23 cellular contexts compared by ENCODE assay signal in the genomic region with DNA sequence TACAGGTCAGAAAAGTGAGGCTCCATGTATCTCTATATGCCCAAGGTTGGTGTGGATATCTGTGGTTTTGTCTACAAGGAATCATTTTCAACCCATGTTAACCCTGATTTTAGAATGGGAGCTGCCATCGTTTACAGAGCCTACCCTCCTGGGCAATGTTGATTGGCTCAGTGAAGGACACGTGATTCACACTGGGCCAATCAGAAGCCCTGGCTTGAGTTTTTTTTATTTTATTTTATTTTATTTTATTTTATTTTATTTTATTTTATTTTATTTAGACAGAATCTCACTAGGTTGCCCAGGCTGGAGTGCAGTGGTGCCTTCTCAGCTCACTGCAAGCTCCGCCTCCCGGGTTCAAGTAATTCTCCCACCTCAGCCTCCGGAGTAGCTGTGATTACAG. TPM values are rescaled to one million over a fixed set of nuclear protein-coding genes. Genes with fewer than 3 reads are reported as not detected.
DNase-seq lines count a peak whose midpoint lies in the region; ATAC-seq, FAIRE-seq and TF ChIP-seq lines count a peak whose summit lies in the region.
"Had no signal": no experiment of that assay in that cellular context is flagged by ENCODE, and none has a peak within 500 bp of the region (broad histone marks: within the 10 kb centered on the region; RNA-seq: fewer than 3 reads in every experiment).

No MANE protein-coding gene starts in this region.

- H3K27me3 ChIP-seq in BLaER1 (no peaks in the 10 kb centered on the region), H1 (replicated peaks in 1 of 4; ENCODE audit: control insufficient read depth in 3 of 4, extremely low read depth in 1 of 4, insufficient read depth in 3 of 4, low read length in 3 of 4) (peaks cover 0 to 5% (median 4%) of the 10 kb centered on the region in 4 experiments; a peak in 4 of 7 replicates), psoas muscle (ENCODE audit: insufficient read depth in 3 of 3, low read length in 2 of 3) (peaks cover 0 to 3% (median 0%) of the 10 kb centered on the region in 3 donors), HAP-1 (ENCODE audit: low read depth) (no peaks in the 10 kb centered on the region)
- H3K27me3 ChIP-seq: BE2C had no signal

- peaks cover 3% of the 10 kb centered on the region; the same call in 1 of the 2 replicates for H3K36me3 Mint-ChIP-seq in WTC11
- H3K36me3 Mint-ChIP-seq: CD4-positive, CD25-positive, alpha-beta regulatory T cell; CD8-positive, alpha-beta T cell had no signal

- H4K20me1 ChIP-seq in BLaER1 (no peaks in the 10 kb centered on the region), H1 (replicated peaks in 1 of 2; ENCODE audit: control insufficient read depth in 1 of 2, insufficient read depth in 2 of 2, low read length in 2 of 2) (peaks cover 0 to 2% of the 10 kb centered on the region in 2 experiments)

- ATAC-seq in WTC11 (no peak), psoas muscle (no peak)
- ATAC-seq: CD8-positive, alpha-beta T cell; HCT116 had no signal

- no peaks in the 10 kb centered on the region for H3K79me2 ChIP-seq in H1 (ENCODE audit: control insufficient read depth in 1 of 2, insufficient read depth in 2 of 2, low read length in 2 of 2)

- no peak for FAIRE-seq in H1 (lab: Jason Lieb, UNC)
- FAIRE-seq: A204.1, G401.6, GM12892 had no signal

- no peaks in the 10 kb centered on the region for H3K36me3 ChIP-seq in BLaER1
- H3K36me3 ChIP-seq in H1 (ENCODE audit: control insufficient read depth in 2 of 4, insufficient read depth in 4 of 4, low read length in 3 of 4) = no peaks in the 10 kb centered on the region
- no peaks in the 10 kb centered on the region for H3K36me3 ChIP-seq in psoas muscle (ENCODE audit: insufficient read depth in 1 of 2, low read depth in 1 of 2)
- no peaks in the 10 kb centered on the region for H3K36me3 ChIP-seq in HAP-1 (replicated peaks)
- H3K36me3 ChIP-seq: BE2C had no signal

- no peak for TF ChIP-seq CTCF in WTC11 (IDR thresholded peaks at IDR 0.05)
- no peak for TF ChIP-seq CTCF in H1 (IDR thresholded peaks at IDR 0.05; ENCODE audit: control extremely low read depth in 1 of 3, insufficient read depth in 1 of 3, low read depth in 1 of 3, low read length in 3 of 3)
- TF ChIP-seq CTCF in psoas muscle (IDR thresholded peaks at IDR 0.05) = no peak
- TF ChIP-seq CTCF in coronary artery (IDR thresholded peaks at IDR 0.05) = no peak

- H3K18ac ChIP-seq in H1 (ENCODE audit: extremely low read depth, low read length) = no peak overlapping the region

- no peaks in the 10 kb centered on the region for H3K79me1 ChIP-seq in H1 (ENCODE audit: low read depth, low read length)

- no peak overlapping the region for H4K8ac ChIP-seq in H1 (ENCODE audit: extremely low read depth, insufficient read depth, low read length)

- TF ChIP-seq EP300 in H1 (IDR thresholded peaks at IDR 0.05; ENCODE audit: borderline replicate concordance in 1 of 2, low read depth in 2 of 2, low read length in 2 of 2) = no peak

- no peak overlapping the region for H3K4me3 Mint-ChIP-seq in WTC11
- H3K4me3 Mint-ChIP-seq: CD8-positive, alpha-beta T cell had no signal

- no peak overlapping the region for H2BK15ac ChIP-seq in H1 (ENCODE audit: low read length)

- in situ Hi-C loops in HAP-1 (cut with MboI; ENCODE audit: low sequenced_read_pairs) = no loop called here
- in situ Hi-C loops in ACHN (cut with HindIII; ENCODE audit: low pct_ligation_motif_present, low pct_unique_long_range_greater_than_20kb, low sequenced_read_pairs) = no loop called here

- H3K4me1 ChIP-seq in BLaER1 (peaks cover 86% of the 10 kb centered on the region), H1 (replicated peaks in 1 of 4; ENCODE audit: control insufficient read depth in 3 of 4, insufficient read depth in 4 of 4, low read length in 3 of 4) (peaks cover 6 to 38% (median 32%) of the 10 kb centered on the region in 4 experiments), psoas muscle (peaks cover 40% of the 10 kb centered on the region), HAP-1 (no peaks in the 10 kb centered on the region)
- H3K4me1 ChIP-seq: Caco-2 had no signal

- no peak overlapping the region for H3K4me3 ChIP-seq in BLaER1
- no peak overlapping the region for H3K4me3 ChIP-seq in H1 (ENCODE audit: extremely low read depth in 1 of 4, insufficient read depth in 2 of 4, low read depth in 3 of 4, low read length in 4 of 4)
- H3K4me3 ChIP-seq in psoas muscle = no peak overlapping the region
- H3K4me3 ChIP-seq in HAP-1 = no peak overlapping the region
- no peak overlapping the region for H3K4me3 ChIP-seq in coronary artery

- no peak for TF ChIP-seq POLR2A in H1 (IDR thresholded peaks at IDR 0.05; ENCODE audit: control extremely low read depth in 1 of 2, low read depth in 2 of 2, low read length in 2 of 2)

- H3K9me3 ChIP-seq in BLaER1 (peaks cover 19% of the 10 kb centered on the region), H1 (ENCODE audit: insufficient read depth in 2 of 2, low read depth in 1 of 2, low read length in 1 of 2) (no peaks in the 10 kb centered on the region), psoas muscle (no peaks in the 10 kb centered on the region), HAP-1 (no peaks in the 10 kb centered on the region)
- H3K9me3 ChIP-seq: BE2C, Caco-2 had no signal

- H3K9ac ChIP-seq in BLaER1 (no peak overlapping the region), H1 (replicated peaks in 1 of 4; ENCODE audit: extremely low read depth in 1 of 4, low read depth in 3 of 4, low read length in 3 of 4) (no peak overlapping the region)

- no peak overlapping the region for H4K5ac ChIP-seq in H1 (ENCODE audit: insufficient read length, low read depth, low read length)

- DNase-seq in WTC11 (ENCODE audit: low spot score) = no peak
- DNase-seq in H1 (ENCODE audit: low read depth in 1 of 2, low spot score in 2 of 2) = no peak
- no peak for DNase-seq in psoas muscle
- no peak for DNase-seq in SIG-M5 (lab: John Stamatoyannopoulos, UW)
- DNase-seq in HAP-1 (ENCODE audit: low spot score in 2 of 2) = no peak
- no peak for DNase-seq in ACHN
- no peak for DNase-seq in coronary artery (ENCODE audit: low spot score)
- DNase-seq: AML-193; Caco-2; CD4-positive, CD25-positive, alpha-beta regulatory T cell; CD8-positive, alpha-beta T cell; DMS153; DND-41; GOT3; H7 had no signal

- no peak overlapping the region for H2AK5ac ChIP-seq in H1 (ENCODE audit: low read depth, low read length)

- H3K27ac ChIP-seq in BLaER1 = no peak overlapping the region; the same call in 1 of the 2 replicates
- H3K27ac ChIP-seq in H1 (ENCODE audit: low read depth, low read length) = no peak overlapping the region
- H3K27ac ChIP-seq in psoas muscle = peak overlapping the region; percentile 75
- no peak overlapping the region for H3K27ac ChIP-seq in coronary artery
- H3K27ac ChIP-seq: 22Rv1, C4-2B had no signal

- CTCF ChIA-PET in WTC11 (lab: Charles Lee) = interaction anchor here (1.0 to 1.3 kb wide), 4 partner anchors 21 to 66 kb away, joined by 3 to 4 read pairs (median 3); no protein-coding TSS in a partner anchor
- CTCF ChIA-PET in H1 (lab: Charles Lee; ENCODE audit: partially characterized antibody) = interaction anchor here (0.7 to 16.9 kb wide), 11 partner anchors 9 to 82 kb away, joined by 3 to 247 read pairs (median 6); partner anchors contain the start of gene FOXO6

- H4K91ac ChIP-seq in H1 (replicated peaks; ENCODE audit: insufficient read length, low read length) = no peak overlapping the region

- H3K56ac ChIP-seq in H1 (replicated peaks; ENCODE audit: insufficient read length, low read depth, low read length) = no peak overlapping the region

- no peak overlapping the region for H2BK5ac ChIP-seq in H1 (ENCODE audit: low read depth, low read length)

- POLR2A ChIA-PET in WTC11 (lab: Charles Lee) (no interaction called here), H1 (lab: Charles Lee; ENCODE audit: partially characterized antibody) (interaction anchor here (1.0 to 1.9 kb wide), 6 partner anchors 9 to 27 kb away, joined by 3 to 4 read pairs (median 3); no protein-coding TSS in a partner anchor)

- H3K4me2 ChIP-seq in BLaER1 (peak overlapping the region; percentile 80), H1 (ENCODE audit: insufficient read depth in 1 of 2, low read depth in 2 of 2, low read length in 2 of 2) (no peak overlapping the region)

- no peak for TF ChIP-seq RAD21 in H1 (IDR thresholded peaks at IDR 0.05 in 1 of 2, conservative IDR thresholded peaks at IDR 0.05 in 1 of 2; ENCODE audit: low read depth in 2 of 2, low read length in 2 of 2)

- no peak overlapping the region for H3K4ac ChIP-seq in H1 (replicated peaks; ENCODE audit: insufficient read length, low read depth, low read length)

- H2AFZ ChIP-seq in H1 (ENCODE audit: low read length) = no peak overlapping the region

- H3K9me3 Mint-ChIP-seq in WTC11 = peaks cover 6% of the 10 kb centered on the region
- H3K9me3 Mint-ChIP-seq: CD8-positive, alpha-beta T cell had no signal

- H3K23ac ChIP-seq in H1 (ENCODE audit: insufficient read length) = no peak overlapping the region

- no peak overlapping the region for H2BK20ac ChIP-seq in H1 (ENCODE audit: low read length)

- H3K27ac Mint-ChIP-seq in WTC11 = no peak overlapping the region
- H3K27ac Mint-ChIP-seq: CD4-positive, CD25-positive, alpha-beta regulatory T cell; CD8-positive, alpha-beta T cell had no signal

- H3K4me1 Mint-ChIP-seq in WTC11 = peaks cover 56% of the 10 kb centered on the region
- H3K4me1 Mint-ChIP-seq: CD4-positive, CD25-positive, alpha-beta regulatory T cell had no signal

- WGBS in H1 (ENCODE audit: extremely low coverage in 1 of 2, insufficient coverage in 1 of 2, insufficient read length in 1 of 2, insufficient replicate concordance in 2 of 2, low coverage in 1 of 2, low lambda C conversion rate in 2 of 2, missing lambda C conversion rate in 1 of 2), 2 experiments = 71% methylated on average over 5 of the region's 5 CpGs; no CpG with 5 or more reads in 1 of the 2 experiments
- 53 to 76% (median 56%) methylated on average over 5 of the region's 5 CpGs for WGBS in psoas muscle, 3 donors

- no peak overlapping the region for H3K14ac ChIP-seq in H1 (ENCODE audit: insufficient read length)

- H3K23me2 ChIP-seq in H1 (ENCODE audit: low read depth, low read length) = no peaks in the 10 kb centered on the region; the same call in 1 of the 2 replicates

- intact Hi-C loops in psoas muscle (cut with DNase I) = loop anchor here in 1 of 2 donors (5.0 kb wide), 1 partner anchor 35 kb away; the partner anchor contains the start of gene FOXO6

- no peak overlapping the region for H2BK120ac ChIP-seq in H1 (replicated peaks; ENCODE audit: low read depth, low read length)

- H2BK12ac ChIP-seq in H1 (ENCODE audit: low read depth, low read length) = no peak overlapping the region

- peaks cover 12% of the 10 kb centered on the region for H3K27me3 Mint-ChIP-seq in WTC11 (ENCODE audit: low read depth)

RNA-seq across cellular contexts. Expression of gene FOXO6, which starts 35.8 kb away (rescaled TPM):
- total RNA-seq in WTC11 (2021) = 5.4 to 7.4 TPM (median 7.0 TPM) in 3 replicates
- 3.0 and 3.8 TPM in 2 replicates for total RNA-seq in H1 (2021; fragmentation: NEBNext Ultra II Directional; extraction: Animal tissue kit (Norgen Biotek cat#: 25700))
- polyA plus RNA-seq in H1 (2011; rRNA removed) = 0.59 and 1.2 TPM in 2 replicates
- polyA plus RNA-seq in H1 (2011; cell fraction: cytosol; rRNA removed) = 0.52 TPM
- 1.8 TPM for polyA plus RNA-seq in H1 (2011; cell fraction: nucleus; rRNA removed)
- polyA plus RNA-seq in H1 (2012, experiment 1 of 2) = 2.2 to 4.1 TPM (median 3.4 TPM) in 4 replicates
- 1.4 TPM for polyA plus RNA-seq in H1 (2012, experiment 2 of 2)
- polyA plus RNA-seq in H1 (2013, experiment 1 of 2) = 1.9 TPM
- 1.8 TPM for polyA plus RNA-seq in H1 (2013, experiment 2 of 2)
- polyA minus RNA-seq in H1 (2011; rRNA and poly(A)+ RNA removed) = 0.27 and 0.54 TPM in 2 replicates
- 2.3 TPM for polyA minus RNA-seq in H1 (2011; cell fraction: cytosol; rRNA and poly(A)+ RNA removed)
- 2.8 TPM for polyA minus RNA-seq in H1 (2011; cell fraction: nucleus; rRNA and poly(A)+ RNA removed)
- total RNA-seq in psoas muscle = 1 to 10 TPM in 3 of 4 donors, under 1 TPM in 1; 0.84 to 8.6 (median 3.3) TPM
- polyA plus RNA-seq in psoas muscle = under 1 TPM; 0.42 to 0.88 (median 0.44) TPM
- polyA plus RNA-seq: CD4-positive, CD25-positive, alpha-beta regulatory T cell had no signal
